ENCODE assay signal across 1 cellular context in the genomic region with DNA sequence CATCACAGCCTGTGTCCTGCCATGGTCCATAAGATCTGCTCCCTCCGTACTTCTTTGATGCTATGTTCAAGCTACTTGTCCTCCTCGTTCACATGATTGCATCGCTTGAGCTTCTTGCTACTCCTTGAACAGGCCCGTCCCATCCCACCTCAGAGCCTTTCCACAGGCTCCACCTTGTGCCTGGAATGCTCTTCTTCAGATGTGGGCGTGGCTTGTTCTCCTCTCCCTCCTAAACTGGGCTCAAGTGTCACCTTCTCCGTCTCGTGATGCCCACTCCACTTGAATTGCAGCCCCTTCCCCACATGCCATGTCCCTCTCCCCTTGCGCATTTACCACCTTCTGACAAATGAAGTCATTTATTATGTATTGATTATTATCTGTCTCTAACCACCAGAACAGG.
TF ChIP-seq lines count a peak whose summit lies in the region.

No MANE protein-coding gene starts in this region.

TF ChIP-seq in IMR-90, 13 proteins besides CTCF, POLR2A, EP300 and RAD21:
- TF ChIP-seq CHD1 (IDR thresholded peaks at IDR 0.05; ENCODE audit: low read depth, low read length), result no peak
- no peak for TF ChIP-seq BHLHE40 (IDR thresholded peaks at IDR 0.05; ENCODE audit: low read depth, low read length)
- TF ChIP-seq MAZ (IDR thresholded peaks at IDR 0.05; ENCODE audit: borderline replicate concordance, low read depth, low read length), result no peak
